ENCODE assay signal across 21 cellular contexts in genomic region chr13:93118081-93118615, GRCh38.
DNase-seq lines count a peak whose midpoint lies in the region; ATAC-seq and TF ChIP-seq lines count a peak whose summit lies in the region.
"Had no signal": no experiment of that assay in that cellular context is flagged by ENCODE, and none has a peak within 500 bp of the region (broad histone marks: within the 10 kb centered on the region; RNA-seq: fewer than 3 reads in every experiment).

No MANE protein-coding gene starts in this region.

- H3K4me3 ChIP-seq in GM23338 (no peak overlapping the region), cardiac fibroblast (replicated peaks in 1 of 2; ENCODE audit: low read depth in 2 of 2, low read length in 2 of 2) (no peak overlapping the region), skeletal muscle cell (ENCODE audit: low read depth, low read length) (no peak overlapping the region)
- H3K4me3 ChIP-seq: A549, BLaER1 had no signal

- no peaks in the 10 kb centered on the region for H3K4me1 ChIP-seq in GM23338 (ENCODE audit: insufficient read depth)
- H3K4me1 ChIP-seq: A549 had no signal

- no peak overlapping the region for H3K4me2 ChIP-seq in GM23338
- H3K4me2 ChIP-seq: A549, BLaER1 had no signal

- H3K36me3 ChIP-seq in GM23338 (ENCODE audit: insufficient read depth) = no peaks in the 10 kb centered on the region
- H3K36me3 ChIP-seq: BLaER1 had no signal

- no peak overlapping the region for H3K27ac Mint-ChIP-seq in GM23338
- H3K27ac Mint-ChIP-seq: CD8-positive, alpha-beta memory T cell; H9 had no signal

- H2AFZ ChIP-seq in GM23338 = peak overlapping the region; percentile 70; the same call in 1 of the 2 replicates

- H3K27me3 Mint-ChIP-seq in GM23338 (ENCODE audit: insufficient read depth, low read depth, poor library complexity) = peaks cover 2% of the 10 kb centered on the region

- DNase-seq in GM23338 (ENCODE audit: low spot score) = no peak
- peak; percentile 14 for DNase-seq in NCI-H69 (lab: John Stamatoyannopoulos, UW)
- DNase-seq in cardiac fibroblast (ENCODE audit: low read depth in 2 of 2) = peak; percentile 3 to 6
- DNase-seq in skeletal muscle cell (ENCODE audit: low read depth) = peak; percentile 23
- DNase-seq in NCI-H774 (lab: John Stamatoyannopoulos, UW) = no peak
- DNase-seq in NCI-H524 treated with DMSO at 0.1 percent for 48 hours (lab: John Stamatoyannopoulos, UW) = no peak
- DNase-seq: CD8-positive, alpha-beta memory T cell; DMS79; H9; NCI-H187; NCI-H2107; NCI-H345; NCI-H526 treated with DMSO at 0.1 percent for 48 hours; NK-92 treated with Interleukin-12 subunit alpha and Interleukin-12 subunit beta, amount 100 ng/mL, for 24 hours; OCI-M1; RPMI8226; SHP77 treated with DMSO at 0.1 percent for 48 hours; T-helper 1 cell had no signal

- no peak overlapping the region for H3K4me3 Mint-ChIP-seq in GM23338
- H3K4me3 Mint-ChIP-seq: CD8-positive, alpha-beta memory T cell; H9 had no signal

- H3K27me3 ChIP-seq in GM23338 (ENCODE audit: insufficient read depth) = no peaks in the 10 kb centered on the region
- H3K27me3 ChIP-seq: BLaER1 had no signal

- H3K36me3 Mint-ChIP-seq in GM23338 (ENCODE audit: low read depth) = peaks cover 5% of the 10 kb centered on the region; the same call in 1 of the 3 replicates
- H3K36me3 Mint-ChIP-seq: CD8-positive, alpha-beta memory T cell had no signal

- H3K79me2 ChIP-seq in GM23338 (replicated peaks; ENCODE audit: insufficient read depth) = no peaks in the 10 kb centered on the region

- TF ChIP-seq CTCF in GM23338 (conservative IDR thresholded peaks at IDR 0.05; ENCODE audit: low read depth in 2 of 2) = no peak
- TF ChIP-seq CTCF in cardiac fibroblast (IDR thresholded peaks at IDR 0.05; ENCODE audit: low read depth, low read length) = no peak

- no peak overlapping the region for H3K27ac ChIP-seq in GM23338 (ENCODE audit: low read depth)
- H3K27ac ChIP-seq: A549, BLaER1 had no signal

- no peaks in the 10 kb centered on the region for H3K4me1 Mint-ChIP-seq in GM23338
- H3K4me1 Mint-ChIP-seq: CD8-positive, alpha-beta memory T cell; H9 had no signal

- no peaks in the 10 kb centered on the region for H4K20me1 ChIP-seq in GM23338 (replicated peaks; ENCODE audit: insufficient read depth)
- H4K20me1 ChIP-seq: BLaER1 had no signal

- peaks cover 10% of the 10 kb centered on the region for H3K9me3 Mint-ChIP-seq in GM23338

- ATAC-seq in GM23338 (no peak), HG02852 (IDR thresholded peaks at IDR 0.05; ENCODE audit: unreplicated experiment) (no peak)
- ATAC-seq: A549 had no signal

- H3K9me2 ChIP-seq in GM23338 (ENCODE audit: insufficient read depth) = no peaks in the 10 kb centered on the region

- H3F3A ChIP-seq in GM23338 (replicated peaks; ENCODE audit: low read depth) = no peaks in the 10 kb centered on the region

TF ChIP-seq in GM23338, 12 proteins besides CTCF, POLR2A, EP300 and RAD21:
- no peak for TF ChIP-seq ETS1 (IDR thresholded peaks at IDR 0.05)
- TF ChIP-seq ZNF462 (CRISPR knock-in tag; IDR thresholded peaks at IDR 0.05) = no peak
- TF ChIP-seq NANOG (IDR thresholded peaks at IDR 0.05; ENCODE audit: borderline replicate concordance) = no peak
- no peak for TF ChIP-seq JUNB (IDR thresholded peaks at IDR 0.05; ENCODE audit: unreplicated experiment)
- TF ChIP-seq CREB1 (CRISPR knock-in tag; IDR thresholded peaks at IDR 0.05; ENCODE audit: low read depth) = no peak
- TF ChIP-seq REST (IDR thresholded peaks at IDR 0.05; ENCODE audit: unreplicated experiment) = no peak
- TF ChIP-seq ZNF114 (CRISPR knock-in tag; IDR thresholded peaks at IDR 0.05) = no peak
- no peak for TF ChIP-seq POLR2AphosphoS5 (IDR thresholded peaks at IDR 0.05; ENCODE audit: low read depth)

Comparison
In these comparisons a context has a peak if more than half of its experiments do, and no peak if none do; other contexts are left out.
1. DNase-seq: peak in NCI-H69 (single experiment), cardiac fibroblast (2 of 2) and skeletal muscle cell (single experiment); none in GM23338 (single experiment), NCI-H774 (single experiment) and NCI-H524 treated with DMSO at 0.1 percent for 48 hours (single experiment).